ENCODE assay signal across 11 cellular contexts in the genomic region with DNA sequence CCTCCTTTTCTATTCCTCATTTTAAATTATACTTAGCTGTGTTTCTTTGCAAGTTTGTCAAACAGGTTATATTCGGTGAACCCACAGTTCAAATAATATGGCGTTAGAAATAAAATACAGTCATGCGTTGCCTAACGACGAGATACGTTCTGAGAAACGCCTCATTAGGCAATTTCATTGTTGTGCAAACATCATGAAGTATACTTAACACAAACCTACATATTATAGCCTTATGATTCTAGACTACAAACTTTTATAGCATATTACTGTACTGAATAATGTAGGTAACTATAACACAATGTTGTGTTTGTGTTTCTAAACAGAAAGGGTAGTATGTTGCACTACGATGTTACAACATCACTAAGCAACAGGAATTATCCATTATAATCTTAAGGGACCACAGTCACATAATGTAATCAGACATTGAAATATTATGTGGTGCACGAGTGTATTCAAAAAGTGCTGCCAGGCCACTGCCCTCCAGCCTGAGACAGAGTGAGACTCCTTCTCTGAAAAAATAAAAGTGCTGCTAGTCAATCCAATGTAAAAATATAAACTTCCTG. TPM values are rescaled to one million over a fixed set of nuclear protein-coding genes. Genes with fewer than 3 reads are reported as not detected.
DNase-seq lines count a peak whose midpoint lies in the region; ATAC-seq, FAIRE-seq and TF ChIP-seq lines count a peak whose summit lies in the region.
"Had no signal": no experiment of that assay in that cellular context is flagged by ENCODE, and none has a peak within 500 bp of the region (broad histone marks: within the 10 kb centered on the region; RNA-seq: fewer than 3 reads in every experiment).

No MANE protein-coding gene starts in this region.

- H3K27me3 ChIP-seq in muscle layer of colon (ENCODE audit: control insufficient read depth in 1 of 2, insufficient read depth in 2 of 2, low read length in 2 of 2) (no peaks in the 10 kb centered on the region), aorta (ENCODE audit: control insufficient read depth in 1 of 2, insufficient read depth in 2 of 2, low read length in 1 of 2) (no peaks in the 10 kb centered on the region)

- peak overlapping the region; percentile 34 for H3K27ac Mint-ChIP-seq in activated T-helper 17 cell treated with anti-CD3 and anti-CD28 coated beads, Interleukin-2, amount 50 U/mL, for 72 hours

- no peaks in the 10 kb centered on the region for H3K27me3 Mint-ChIP-seq in activated T-helper 17 cell treated with anti-CD3 and anti-CD28 coated beads, Interleukin-2, amount 50 U/mL, for 72 hours

- ATAC-seq in activated T-helper 17 cell treated with anti-CD3 and anti-CD28 coated beads, Interleukin-2, amount 50 U/mL, for 72 hours (replicated peaks), result no peak
- ATAC-seq in aorta (ENCODE audit: low FRiP score), result no peak

- H3K4me1 ChIP-seq in muscle layer of colon (ENCODE audit: insufficient read depth, low read length) (peaks cover 27% of the 10 kb centered on the region), aorta (ENCODE audit: control insufficient read depth in 1 of 2, insufficient read depth in 2 of 2, low read length in 2 of 2) (peaks cover 0 to 5% of the 10 kb centered on the region in 2 donors)

- peak overlapping the region; percentile 29 to 73 for H3K4me3 ChIP-seq in muscle layer of colon (ENCODE audit: low read depth in 1 of 2, low read length in 2 of 2)
- peak overlapping the region in 1 of 2 donors; percentile 64 for H3K4me3 ChIP-seq in aorta (ENCODE audit: low read length in 2 of 2)

- peaks cover 9% of the 10 kb centered on the region for H3K4me1 Mint-ChIP-seq in activated T-helper 17 cell treated with anti-CD3 and anti-CD28 coated beads, Interleukin-2, amount 50 U/mL, for 72 hours

- H3K9me3 ChIP-seq in muscle layer of colon (ENCODE audit: low read length), result no peaks in the 10 kb centered on the region
- H3K9me3 ChIP-seq in aorta (ENCODE audit: control insufficient read depth, low read length), result no peaks in the 10 kb centered on the region

- 57 to 62% methylated on average over 9 of the region's 9 CpGs for WGBS in aorta, 2 donors

- peak overlapping the region; percentile 93 for H3K4me3 Mint-ChIP-seq in activated T-helper 17 cell treated with anti-CD3 and anti-CD28 coated beads, Interleukin-2, amount 50 U/mL, for 72 hours
- H3K4me3 Mint-ChIP-seq: central memory CD8-positive, alpha-beta T cell had no signal

- H3K9me3 Mint-ChIP-seq in activated T-helper 17 cell treated with anti-CD3 and anti-CD28 coated beads, Interleukin-2, amount 50 U/mL, for 72 hours, result no peaks in the 10 kb centered on the region
- H3K9me3 Mint-ChIP-seq: central memory CD8-positive, alpha-beta T cell had no signal

- TF ChIP-seq POLR2A in GM12891 (IDR thresholded peaks at IDR 0.05; ENCODE audit: low read depth, low read length), result no peak

- DNase-seq in COR-L47 (lab: John Stamatoyannopoulos, UW) (peak; percentile 64), NCI-H1092 (lab: John Stamatoyannopoulos, UW) (peak; percentile 35), aorta (no peak), GM12891 (ENCODE audit: insufficient read length, low spot score) (no peak), posterior cingulate gyrus (no peak), retina (no peak)
- DNase-seq: GOT3 had no signal

- peaks cover 17% of the 10 kb centered on the region for H3K36me3 Mint-ChIP-seq in activated T-helper 17 cell treated with anti-CD3 and anti-CD28 coated beads, Interleukin-2, amount 50 U/mL, for 72 hours (ENCODE audit: low read depth)

- intact Hi-C loops in aorta (cut with DNase I), result loop anchor here in 1 of 2 donors (5.0 to 10.0 kb wide), 4 partner anchors 184 to 696 kb away; a partner anchor contains a TSS
- intact Hi-C loops in posterior cingulate gyrus (cut with DNase I), result loop anchor here (5.0 kb wide), 1 partner anchor 656 kb away; a partner anchor contains a TSS

- peak overlapping the region; percentile 51 for H3K9ac ChIP-seq in muscle layer of colon (ENCODE audit: low read length)

- no peak for FAIRE-seq in GM12891 (lab: Jason Lieb, UNC)
- FAIRE-seq: D721Med had no signal

- H3K27ac ChIP-seq in muscle layer of colon (ENCODE audit: low read depth, low read length), result peak overlapping the region; percentile 91
- peak overlapping the region in 1 of 2 donors; percentile 70 for H3K27ac ChIP-seq in aorta (ENCODE audit: low read depth in 1 of 2, low read length in 2 of 2)

- H3K36me3 ChIP-seq in muscle layer of colon (ENCODE audit: insufficient read depth, low read length) (no peaks in the 10 kb centered on the region), aorta (ENCODE audit: control insufficient read depth in 1 of 2, insufficient read depth in 2 of 2, low read length in 1 of 2) (no peaks in the 10 kb centered on the region)

TF ChIP-seq in GM12891, 5 proteins besides CTCF, POLR2A, EP300 and RAD21:
- no peak for TF ChIP-seq POU2F2 (IDR thresholded peaks at IDR 0.05; ENCODE audit: low read depth, low read length)
- TF ChIP-seq PAX5 (IDR thresholded peaks at IDR 0.05; ENCODE audit: insufficient read depth, low read length, severe bottlenecking), result no peak
- no peak for TF ChIP-seq POLR2AphosphoS5 (IDR thresholded peaks at IDR 0.05; ENCODE audit: low read depth, low read length)
- TF ChIP-seq TAF1 (IDR thresholded peaks at IDR 0.05; ENCODE audit: low read depth, low read length), result no peak
- TF ChIP-seq SPI1 (IDR thresholded peaks at IDR 0.05; ENCODE audit: low read depth, low read length), result no peak

RNA-seq across cellular contexts. Expression of a gene that starts 3.0 kb away (rescaled TPM):
- 10 to 100 TPM; 58.8 to 68.3 TPM for total RNA-seq in activated T-helper 17 cell treated with anti-CD3 and anti-CD28 coated beads, Interleukin-2, amount 50 U/mL, for 72 hours
- 1 to 10 TPM; 6.3 to 8.8 TPM for total RNA-seq in aorta
- 1 to 10 TPM; 2.6 TPM for polyA plus RNA-seq in aorta
- polyA plus RNA-seq in GM12891 (2012; ENCODE audit: low read depth, missing spikeins), result 20.2 TPM

Comparison
In these comparisons a context has a peak if more than half of its experiments do, and no peak if none do; other contexts are left out.
1. DNase-seq: peak in COR-L47 (single experiment) and NCI-H1092 (single experiment); none in aorta (0 of 2), GM12891 (single experiment), posterior cingulate gyrus (0 of 10) and retina (single experiment).
2. RNA of a gene that starts 3.0 kb away (total RNA-seq): 58.8 to 68.3 TPM in activated T-helper 17 cell treated with anti-CD3 and anti-CD28 coated beads, Interleukin-2, amount 50 U/mL, for 72 hours; 6.3 to 8.8 TPM in aorta; every median in the first group is over 4 times any median in the second.